ENCODE assay signal across 8 cellular contexts in the genomic region with DNA sequence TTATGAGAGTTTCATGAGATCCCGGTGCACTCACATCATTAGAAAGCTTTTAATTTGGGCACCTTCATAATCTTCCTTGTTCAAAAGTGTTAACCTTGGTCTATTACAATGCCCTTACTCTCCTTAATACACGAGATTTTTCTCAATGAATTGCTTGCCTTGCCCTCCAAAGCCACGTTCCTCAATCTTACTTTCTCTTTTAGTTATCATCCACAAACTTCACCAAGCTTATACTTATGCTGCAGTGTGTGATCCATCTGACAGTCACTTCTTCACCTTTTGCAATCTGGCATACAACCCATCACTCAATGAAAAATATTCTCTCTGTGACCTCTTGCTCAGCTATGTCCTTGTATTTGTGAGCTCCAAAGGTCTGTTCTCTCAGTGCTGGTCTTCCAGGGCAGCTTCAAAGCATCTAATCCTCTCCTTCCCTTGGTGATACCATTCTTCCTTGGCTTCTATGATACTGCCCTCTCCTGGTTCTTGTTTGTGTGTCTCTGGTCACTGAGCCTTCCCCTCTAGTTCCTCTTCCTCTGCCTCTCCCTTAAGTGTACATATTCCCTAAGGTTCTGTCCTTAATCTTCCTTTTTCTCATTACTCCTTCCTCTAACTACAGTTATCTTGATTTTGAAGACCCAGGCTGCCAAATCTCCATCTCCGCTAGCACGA.
DNase-seq lines count a peak whose midpoint lies in the region; ATAC-seq, FAIRE-seq and TF ChIP-seq lines count a peak whose summit lies in the region.

No MANE protein-coding gene starts in this region.

- TF ChIP-seq RAD21 in HepG2 (CRISPR knock-in tag; IDR thresholded peaks at IDR 0.05), result no peak

- H3K9me3 ChIP-seq in HepG2 (ENCODE audit: low read length) (peaks cover 10% of the 10 kb centered on the region; the same call in 1 of the 2 replicates), HAP-1 (no peaks in the 10 kb centered on the region)

- intact Hi-C loops in HepG2 (cut with micrococcal nuclease; ENCODE audit: unreplicated experiment), result no loop called here

- H3K27me3 ChIP-seq in HepG2 (ENCODE audit: control insufficient read depth in 1 of 2, insufficient read depth in 2 of 2, low read length in 2 of 2) (no peaks in the 10 kb centered on the region), HAP-1 (ENCODE audit: low read depth) (no peaks in the 10 kb centered on the region)

- ATAC-seq in GM18858 (IDR thresholded peaks at IDR 0.05; ENCODE audit: unreplicated experiment) (peak; percentile 69), HepG2 (peak; percentile 56), GM18498 (IDR thresholded peaks at IDR 0.05; ENCODE audit: unreplicated experiment) (no peak)

- POLR2A ChIA-PET in HepG2 (lab: Yijun Ruan, JAX), result interaction anchor here (0.9 kb wide), 1 partner anchor 259 kb away, joined by 3 read pairs; no protein-coding TSS in a partner anchor

- H3K4me2 ChIP-seq in HepG2 (ENCODE audit: low read depth, low read length), result no peak overlapping the region

- H3K36me3 ChIP-seq in HepG2 (replicated peaks in 1 of 2; ENCODE audit: control insufficient read depth in 1 of 2, insufficient read depth in 2 of 2, low read length in 2 of 2) (no peaks in the 10 kb centered on the region; a peak in 1 of 5 replicates), HAP-1 (replicated peaks) (no peaks in the 10 kb centered on the region)

- H3K9ac ChIP-seq in HepG2 (ENCODE audit: insufficient read depth, low read depth, low read length), result no peak overlapping the region

- peak; percentile 85 for DNase-seq in KBM-7
- peak; percentile 37 for DNase-seq in astrocyte of the spinal cord (ENCODE audit: low read depth, low spot score)
- peak; percentile 10 for DNase-seq in HepG2 (ENCODE audit: low spot score)
- DNase-seq in amniotic stem cell (lab: John Stamatoyannopoulos, UW), result no peak
- DNase-seq in NCI-H2029 treated with DMSO at 0.1 percent for 48 hours (lab: John Stamatoyannopoulos, UW), result no peak
- DNase-seq in HAP-1 (ENCODE audit: low spot score in 2 of 2), result no peak

- TF ChIP-seq POLR2A in HepG2 (IDR thresholded peaks at IDR 0.05; ENCODE audit: insufficient read depth in 1 of 2, low read depth in 2 of 2, low read length in 2 of 2), result no peak

- H3K4me3 ChIP-seq in astrocyte of the spinal cord (ENCODE audit: low read depth, low read length) (no peak overlapping the region), HepG2 (replicated peaks in 1 of 3; ENCODE audit: insufficient read depth in 1 of 3, low read depth in 2 of 3, low read length in 3 of 3) (no peak overlapping the region), HAP-1 (no peak overlapping the region)

- no peaks in the 10 kb centered on the region for H4K20me1 ChIP-seq in HepG2 (ENCODE audit: insufficient read depth, low read length)

- 89% methylated on average over 5 of the region's 5 CpGs for WGBS in HepG2 (ENCODE audit: low lambda C conversion rate)

- TF ChIP-seq CTCF in astrocyte of the spinal cord (IDR thresholded peaks at IDR 0.05; ENCODE audit: low read depth, low read length) (peak; percentile 36), HepG2 (CRISPR knock-in tag; IDR thresholded peaks at IDR 0.05) (peak; percentile 67)

- H2AFZ ChIP-seq in HepG2 (ENCODE audit: low read length), result no peak overlapping the region

- H3K27ac ChIP-seq in HepG2 (ENCODE audit: extremely low read length, insufficient read depth, low read length), result no peak overlapping the region

- no peaks in the 10 kb centered on the region for H3K79me2 ChIP-seq in HepG2 (ENCODE audit: insufficient read depth, low read length)

- FAIRE-seq in HepG2 (lab: Jason Lieb, UNC), result no peak

- H3K4me1 ChIP-seq in HepG2 (ENCODE audit: insufficient read depth, low read length) (no peaks in the 10 kb centered on the region), HAP-1 (peaks cover 7% of the 10 kb centered on the region)

- CTCF ChIA-PET in HepG2 (lab: Yijun Ruan, JAX; ENCODE audit: low intra/inter-chr PET ratio, low total read pairs), result no interaction called here

- BruUV-seq in HepG2 (replicated peaks; lab: Mats Ljungman, UMichigan), result no TSS peak

- in situ Hi-C loops in KBM-7 (cut with MboI; ENCODE audit: low pct_unique_long_range_greater_than_20kb, low sequenced_read_pairs), result no loop called here
- in situ Hi-C loops in astrocyte of the spinal cord (cut with HindIII; ENCODE audit: low sequenced_read_pairs), result no loop called here
- in situ Hi-C loops in HepG2 (cut with HindIII; ENCODE audit: extremely low pct_ligation_motif_present, low pct_unique_long_range_greater_than_20kb), result no loop called here
- in situ Hi-C loops in HAP-1 (cut with MboI; ENCODE audit: low sequenced_read_pairs), result no loop called here

- TF ChIP-seq EP300 in HepG2 (IDR thresholded peaks at IDR 0.05; ENCODE audit: low read depth in 2 of 2, low read length in 2 of 2) (no peak), HepG2 (CRISPR knock-in tag; IDR thresholded peaks at IDR 0.05; ENCODE audit: borderline replicate concordance) (no peak)

TF ChIP-seq in HepG2, 621 proteins besides CTCF, POLR2A, EP300 and RAD21:
- no peak for TF ChIP-seq ZNF564 (CRISPR knock-in tag; IDR thresholded peaks at IDR 0.05)
- peak; percentile 69 for TF ChIP-seq STAG1 (CRISPR knock-in tag; IDR thresholded peaks at IDR 0.05)
- peak; percentile 47; the same call in 1 of the 2 replicates for TF ChIP-seq SMC3 (IDR thresholded peaks at IDR 0.05; ENCODE audit: low read length)

Comparison
In these comparisons a context has a peak if more than half of its experiments do, and no peak if none do; other contexts are left out.
1. DNase-seq: peak in KBM-7 (single experiment), astrocyte of the spinal cord (single experiment) and HepG2 (single experiment); none in amniotic stem cell (single experiment), NCI-H2029 treated with DMSO at 0.1 percent for 48 hours (single experiment) and HAP-1 (0 of 2).